In the genomic region with DNA sequence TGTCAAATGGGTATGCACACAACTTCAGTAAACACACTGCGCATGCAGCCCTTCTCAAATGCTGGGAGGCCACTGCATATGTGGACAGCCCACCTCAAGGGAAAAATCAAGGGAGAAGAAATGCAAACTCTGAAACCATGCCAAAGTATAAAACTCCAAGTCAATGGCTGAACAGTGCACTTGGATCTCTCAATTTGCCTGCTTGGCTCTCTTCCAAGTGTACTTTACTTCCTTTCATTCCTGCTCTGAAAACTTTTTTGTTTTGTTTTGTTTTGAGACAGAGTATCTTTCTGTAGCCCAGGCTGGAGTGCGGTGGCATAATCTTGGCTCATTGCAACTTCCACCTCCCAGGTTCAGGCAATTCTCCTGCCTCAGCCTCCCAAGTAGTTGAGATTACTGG, we compare ENCODE assay signal across 25 cellular contexts. TPM values are rescaled to one million over a fixed set of nuclear protein-coding genes. Genes with fewer than 3 reads are reported as not detected.
DNase-seq lines count a peak whose midpoint lies in the region; ATAC-seq, FAIRE-seq and TF ChIP-seq lines count a peak whose summit lies in the region.
"Had no signal": no experiment of that assay in that cellular context is flagged by ENCODE, and none has a peak within 500 bp of the region (broad histone marks: within the 10 kb centered on the region; RNA-seq: fewer than 3 reads in every experiment).

No MANE protein-coding gene starts in this region.

- H3K9ac ChIP-seq in K562 (ENCODE audit: insufficient read depth in 1 of 2, low read depth in 2 of 2, low read length in 2 of 2) (no peak overlapping the region), HepG2 (ENCODE audit: insufficient read depth, low read depth, low read length) (no peak overlapping the region)
- H3K9ac ChIP-seq: BLaER1 had no signal

- FAIRE-seq in K562 (lab: Jason Lieb, UNC) (no peak), HepG2 (lab: Jason Lieb, UNC) (no peak)
- FAIRE-seq: A204.1, GM19239 had no signal

- intact Hi-C loops in K562 (cut with micrococcal nuclease) (no loop called here), HepG2 (cut with micrococcal nuclease; ENCODE audit: unreplicated experiment) (no loop called here), testis (cut with DNase I; ENCODE audit: low total_unique reads) (no loop called here), upper lobe of right lung (cut with DNase I) (no loop called here)

- TF ChIP-seq RAD21 in K562 (CRISPR knock-in tag; conservative IDR thresholded peaks at IDR 0.05 in 1 of 2, IDR thresholded peaks at IDR 0.05 in 1 of 2) = no peak
- no peak for TF ChIP-seq RAD21 in HepG2 (CRISPR knock-in tag; IDR thresholded peaks at IDR 0.05)

- BruUV-seq in K562 (replicated peaks; lab: Mats Ljungman, UMichigan) (no TSS peak), HepG2 (replicated peaks; lab: Mats Ljungman, UMichigan) (no TSS peak)

- ATAC-seq in K562 (no peak), HepG2 (peak; percentile 50), upper lobe of right lung (no peak)
- ATAC-seq: Right ventricle myocardium inferior had no signal

- CTCF ChIA-PET in K562 (lab: Yijun Ruan, JAX; ENCODE audit: low intra/inter-chr PET ratio) (no interaction called here), HepG2 (lab: Yijun Ruan, JAX; ENCODE audit: low intra/inter-chr PET ratio, low total read pairs) (no interaction called here)

- no peak overlapping the region for H3K4me3 ChIP-seq in K562
- no peak overlapping the region; a peak in 1 of 6 replicates for H3K4me3 ChIP-seq in HepG2 (replicated peaks in 1 of 3; ENCODE audit: insufficient read depth in 1 of 3, low read depth in 2 of 3, low read length in 3 of 3)
- H3K4me3 ChIP-seq in testis = no peak overlapping the region
- no peak overlapping the region for H3K4me3 ChIP-seq in upper lobe of right lung
- H3K4me3 ChIP-seq: BLaER1, MG63, PC-9, SJSA1 had no signal

- H3K4me2 ChIP-seq in K562 (ENCODE audit: insufficient read depth, low read length) (no peak overlapping the region), HepG2 (ENCODE audit: low read depth, low read length) (peak overlapping the region; percentile 19; the same call in 1 of the 2 replicates)
- H3K4me2 ChIP-seq: BLaER1, PC-9 had no signal

- peak; percentile 26 for DNase-seq in HT-29 (ENCODE audit: low spot score)
- DNase-seq in K562 (ENCODE audit: extremely low read depth in 1 of 4, low spot score in 3 of 4) = no peak
- DNase-seq in HepG2 (ENCODE audit: low spot score) = peak; percentile 24
- DNase-seq in testis = peak; percentile 32
- DNase-seq in OCI-M2 (lab: John Stamatoyannopoulos, UW; ENCODE audit: unreplicated experiment) = no peak
- no peak for DNase-seq in LoVo (ENCODE audit: low spot score)
- no peak for DNase-seq in upper lobe of right lung
- DNase-seq: CD4-positive, CD25-positive, alpha-beta regulatory T cell; DMS153; DND-41; H7; KBM-7; MG63; NCI-H1417; NCI-H1694 treated with DMSO at 0.1 percent for 48 hours; NCI-H2081; NCI-H524; NCI-H774; NK-92 treated with Interleukin-12 subunit alpha and Interleukin-12 subunit beta, amount 100 ng/mL, for 24 hours; PC-9 had no signal

- 31% methylated on average over 2 of the region's 2 CpGs for WGBS in K562 (ENCODE audit: insufficient coverage, low coverage, missing lambda C conversion rate)
- 12% methylated on average over 2 of the region's 2 CpGs for WGBS in HepG2 (ENCODE audit: low lambda C conversion rate)
- WGBS in testis, 2 donors = 60 to 65% methylated on average over 2 of the region's 2 CpGs

- H3K27me3 ChIP-seq in K562 (ENCODE audit: control insufficient read depth in 2 of 2, insufficient read depth in 2 of 2, low read length in 2 of 2) = peaks cover 0 to 2% of the 10 kb centered on the region in 2 experiments; a peak in 1 of 5 replicates
- H3K27me3 ChIP-seq in HepG2 (ENCODE audit: control insufficient read depth in 1 of 2, insufficient read depth in 2 of 2, low read length in 2 of 2) = no peaks in the 10 kb centered on the region
- no peaks in the 10 kb centered on the region for H3K27me3 ChIP-seq in testis
- H3K27me3 ChIP-seq in upper lobe of right lung = no peaks in the 10 kb centered on the region
- H3K27me3 ChIP-seq: BLaER1, MG63, SJSA1 had no signal

- TF ChIP-seq POLR2A in K562 (conservative IDR thresholded peaks at IDR 0.05) = no peak
- TF ChIP-seq POLR2A in HepG2 (IDR thresholded peaks at IDR 0.05; ENCODE audit: insufficient read depth in 1 of 2, low read depth in 2 of 2, low read length in 2 of 2) = no peak
- TF ChIP-seq POLR2A in testis (IDR thresholded peaks at IDR 0.05) = no peak

- H3K36me3 ChIP-seq in K562 (ENCODE audit: control insufficient read depth, insufficient read depth, low read length) = no peaks in the 10 kb centered on the region
- no peaks in the 10 kb centered on the region for H3K36me3 ChIP-seq in HepG2 (replicated peaks in 1 of 2; ENCODE audit: control insufficient read depth in 1 of 2, insufficient read depth in 2 of 2, low read length in 2 of 2)
- no peaks in the 10 kb centered on the region for H3K36me3 ChIP-seq in testis (ENCODE audit: low read depth, missing control alignments)
- H3K36me3 ChIP-seq in upper lobe of right lung = no peaks in the 10 kb centered on the region
- H3K36me3 ChIP-seq: BLaER1, MG63, SJSA1 had no signal

- no peaks in the 10 kb centered on the region for H3K9me3 ChIP-seq in K562 (replicated peaks; ENCODE audit: control insufficient read depth, insufficient read depth, low read depth, low read length)
- H3K9me3 ChIP-seq in HepG2 (ENCODE audit: low read length) = no peaks in the 10 kb centered on the region
- H3K9me3 ChIP-seq in testis = no peaks in the 10 kb centered on the region
- no peaks in the 10 kb centered on the region for H3K9me3 ChIP-seq in upper lobe of right lung
- H3K9me3 ChIP-seq: BLaER1, MG63, SJSA1 had no signal

- H4K20me1 ChIP-seq in K562 (replicated peaks; ENCODE audit: control insufficient read depth, insufficient read depth, low read length) (no peaks in the 10 kb centered on the region), HepG2 (ENCODE audit: insufficient read depth, low read length) (no peaks in the 10 kb centered on the region)
- H4K20me1 ChIP-seq: BLaER1 had no signal

- no peaks in the 10 kb centered on the region for H3K9me1 ChIP-seq in K562 (ENCODE audit: control insufficient read depth, insufficient read depth, low read length)

- in situ Hi-C loops in K562 (cut with MboI) (no loop called here), HepG2 (cut with HindIII; ENCODE audit: extremely low pct_ligation_motif_present, low pct_unique_long_range_greater_than_20kb) (no loop called here)

- TF ChIP-seq EP300 in K562 (IDR thresholded peaks at IDR 0.05; ENCODE audit: low read length) (no peak), HepG2 (IDR thresholded peaks at IDR 0.05; ENCODE audit: low read depth in 2 of 2, low read length in 2 of 2) (no peak), HepG2 (CRISPR knock-in tag; IDR thresholded peaks at IDR 0.05; ENCODE audit: borderline replicate concordance) (no peak)

- H3K27ac ChIP-seq in K562 (ENCODE audit: extremely low read depth, low read depth, low read length) (no peak overlapping the region), HepG2 (ENCODE audit: extremely low read length, insufficient read depth, low read length) (no peak overlapping the region), testis (no peak overlapping the region), upper lobe of right lung (no peak overlapping the region)
- H3K27ac ChIP-seq: BLaER1, PC-9, SJSA1 had no signal

- no peak overlapping the region for H2AFZ ChIP-seq in K562 (ENCODE audit: low read depth, low read length)
- no peak overlapping the region for H2AFZ ChIP-seq in HepG2 (ENCODE audit: low read length)
- H2AFZ ChIP-seq: PC-9 had no signal

- H3K79me2 ChIP-seq in K562 (ENCODE audit: control insufficient read depth, insufficient read depth, low read length) (no peaks in the 10 kb centered on the region), HepG2 (ENCODE audit: insufficient read depth, low read length) (no peaks in the 10 kb centered on the region)

- POLR2A ChIA-PET in K562 (lab: Yijun Ruan, JAX) = no interaction called here
- POLR2A ChIA-PET in HepG2 (lab: Yijun Ruan, JAX) = interaction anchor here (1.9 kb wide), 1 partner anchor 18 kb away, joined by 7 read pairs; no protein-coding TSS in a partner anchor

- no peaks in the 10 kb centered on the region; a peak in 1 of 5 replicates for H3K4me1 ChIP-seq in K562 (replicated peaks in 1 of 2; ENCODE audit: control insufficient read depth in 2 of 2, insufficient read depth in 2 of 2, low read length in 2 of 2)
- H3K4me1 ChIP-seq in HepG2 (ENCODE audit: insufficient read depth, low read length) = peaks cover 13% of the 10 kb centered on the region
- H3K4me1 ChIP-seq in testis = no peaks in the 10 kb centered on the region
- no peaks in the 10 kb centered on the region for H3K4me1 ChIP-seq in upper lobe of right lung
- H3K4me1 ChIP-seq: BLaER1, SJSA1 had no signal

- no peak for TF ChIP-seq CTCF in K562 (IDR thresholded peaks at IDR 0.05 in 2 of 3, conservative IDR thresholded peaks at IDR 0.05 in 1 of 3; ENCODE audit: insufficient read depth in 2 of 3, low read depth in 1 of 3, low read length in 3 of 3)
- TF ChIP-seq CTCF in HepG2 (CRISPR knock-in tag; IDR thresholded peaks at IDR 0.05) = no peak
- no peak for TF ChIP-seq CTCF in testis (IDR thresholded peaks at IDR 0.05)
- TF ChIP-seq CTCF in upper lobe of right lung (IDR thresholded peaks at IDR 0.05) = no peak

RNA-seq across cellular contexts. Expression of a gene that starts 18.8 kb away (rescaled TPM):
- 42.7 TPM in 2 replicates for total RNA-seq in HT-29 (2014; rRNA removed; shearing (Covaris generic))
- total RNA-seq in K562 (2011; cell fraction: chromatin; rRNA removed; ENCODE audit: low replicate concordance) = 123 and 224 TPM in 2 replicates
- total RNA-seq in K562 (2011; cell fraction: nucleolus; rRNA removed) = 57.4 and 60.3 TPM in 2 replicates
- total RNA-seq in K562 (2011; cell fraction: nucleoplasm; rRNA removed) = 81.3 and 89.8 TPM in 2 replicates
- total RNA-seq in K562 (2014; rRNA removed) (39.1 and 54.6 TPM in 2 replicates), K562 (2014; rRNA removed; fragmentation: Illumina TruSeq; extraction: Trizol) (77.7 and 90.3 TPM in 2 replicates), K562 (2015; rRNA removed; fragmentation: Illumina TruSeq; extraction: Trizol) (74.6 and 77.1 TPM in 2 replicates), K562 (2021) (53.8 and 58.6 TPM in 2 replicates), HepG2 (2016; rRNA removed; fragmentation: Illumina TruSeq; extraction: Trizol) (51.3 and 69.9 TPM in 2 replicates), testis (100 to 1,000 TPM in 1 of 2 donors, 10 to 100 TPM in 1; 92.9 to 103 TPM), upper lobe of right lung (38.7 TPM)
- polyA plus RNA-seq in K562 (2011; rRNA removed) (60.6 and 60.8 TPM in 2 replicates), K562 (2014; fragmentation: Illumina TruSeq; extraction: Trizol) (56.3 and 58.6 TPM in 2 replicates), K562 (2014; fragmentation: Nextera tagmentation; extraction: Ambion mirVana) (10 to 100 TPM; 25.8 to 29.5 TPM), K562 (2014; rRNA removed) (43.7 and 46.5 TPM in 2 replicates), HepG2 (2011; rRNA removed) (15.0 and 20.5 TPM in 2 replicates), testis (ENCODE audit: insufficient read depth, low read depth, low replicate concordance) (63.7 TPM)
- polyA plus RNA-seq in K562 (2011; cell fraction: cytosol; rRNA removed) = 20.1 and 43.7 TPM in 2 replicates
- polyA plus RNA-seq in K562 (2011; cell fraction: nucleus; rRNA removed) = 22.1 and 43.6 TPM in 2 replicates
- 53.4 and 55.8 TPM in 2 replicates for polyA plus RNA-seq in K562 (2012)
- 151 and 181 TPM in 2 replicates for polyA minus RNA-seq in K562 (2011; rRNA and poly(A)+ RNA removed)
- 38.4 and 46.2 TPM in 2 replicates for polyA minus RNA-seq in K562 (2011; cell fraction: cytosol; rRNA and poly(A)+ RNA removed)
- 82.7 and 136 TPM in 2 replicates for polyA minus RNA-seq in K562 (2011; cell fraction: nucleus; rRNA and poly(A)+ RNA removed)
- total RNA-seq in HepG2 (2016; cell fraction: cytosol; rRNA removed; fragmentation: Illumina TruSeq; extraction: Trizol; ENCODE audit: low read depth) = 29.6 and 29.8 TPM in 2 replicates
- 50.2 and 74.8 TPM in 2 replicates for total RNA-seq in HepG2 (2016; cell fraction: insoluble cytoplasmic fraction; rRNA removed; fragmentation: Illumina TruSeq; extraction: Trizol)
- total RNA-seq in HepG2 (2016; cell fraction: membrane; rRNA removed; fragmentation: Illumina TruSeq; extraction: Trizol) = 43.1 and 50.1 TPM in 2 replicates
- 44.2 and 48.1 TPM in 2 replicates for total RNA-seq in HepG2 (2016; cell fraction: nucleus; rRNA removed; fragmentation: Illumina TruSeq; extraction: Trizol)
- polyA plus RNA-seq in HepG2 (2011; cell fraction: cytosol; rRNA removed) = 9.4 and 15.8 TPM in 2 replicates
- polyA plus RNA-seq in HepG2 (2011; cell fraction: nucleus; rRNA removed) = 9.0 and 10.7 TPM in 2 replicates
- polyA plus RNA-seq in HepG2 (2012) = 20.6 and 22.4 TPM in 2 replicates
- polyA plus RNA-seq in HepG2 (2016; cell fraction: cytosol; fragmentation: Illumina TruSeq; extraction: Trizol; ENCODE audit: low read depth) = 12.9 and 14.0 TPM in 2 replicates
- polyA plus RNA-seq in HepG2 (2016; cell fraction: insoluble cytoplasmic fraction; fragmentation: Illumina TruSeq; extraction: Trizol; ENCODE audit: low read depth) = 55.5 and 57.5 TPM in 2 replicates
- 28.6 and 30.4 TPM in 2 replicates for polyA plus RNA-seq in HepG2 (2016; cell fraction: membrane; fragmentation: Illumina TruSeq; extraction: Trizol; ENCODE audit: low read depth)
- polyA plus RNA-seq in HepG2 (2016; cell fraction: nucleus; fragmentation: Illumina TruSeq; extraction: Trizol; ENCODE audit: insufficient read depth, low read depth) = 26.9 and 28.0 TPM in 2 replicates
- 18.7 and 51.1 TPM in 2 replicates for polyA minus RNA-seq in HepG2 (2011; rRNA and poly(A)+ RNA removed; ENCODE audit: low replicate concordance)
- polyA minus RNA-seq in HepG2 (2011; cell fraction: cytosol; rRNA and poly(A)+ RNA removed) = 22.5 and 23.4 TPM in 2 replicates
- polyA minus RNA-seq in HepG2 (2011; cell fraction: nucleus; rRNA and poly(A)+ RNA removed) = 118 and 125 TPM in 2 replicates

Comparison
In these comparisons a context has a peak if more than half of its experiments do, and no peak if none do; other contexts are left out.
1. DNase-seq: peak in HT-29 (single experiment), HepG2 (single experiment) and testis (single experiment); none in K562 (0 of 4), OCI-M2 (single experiment), LoVo (single experiment) and upper lobe of right lung (single experiment).